Comparison of ENCODE assay signal across 12 cellular contexts in the genomic region with DNA sequence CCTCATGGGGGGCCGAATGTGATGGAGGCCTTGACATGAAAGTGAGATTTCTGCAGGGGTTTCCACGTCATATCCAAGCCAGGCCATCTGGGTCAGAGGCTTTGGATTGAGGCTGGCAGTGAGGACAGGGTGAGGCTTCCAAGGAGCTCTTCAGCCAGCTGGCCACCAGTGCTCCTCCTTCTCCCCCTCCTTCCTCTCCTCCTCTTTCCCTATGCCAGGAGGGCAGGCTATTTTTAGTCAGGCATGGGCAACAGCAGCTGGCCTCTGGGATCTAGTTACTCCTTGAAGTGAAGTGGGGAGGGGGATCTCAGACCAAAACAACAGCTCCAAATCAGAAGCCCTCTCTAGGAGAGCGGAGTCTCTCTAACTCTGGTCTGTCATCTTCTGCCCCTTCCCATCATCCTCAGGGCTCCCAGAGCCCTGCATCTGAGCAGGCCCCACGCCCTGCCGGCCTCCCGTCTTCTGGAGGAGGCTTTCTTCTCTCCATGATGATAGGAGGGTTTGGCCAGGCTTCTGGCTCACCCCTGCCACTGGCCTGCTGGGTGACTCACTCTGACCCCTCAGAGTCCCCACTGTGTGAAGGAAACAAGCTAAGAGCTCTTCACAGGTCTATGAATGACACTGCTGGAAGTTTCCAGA. TPM values are rescaled to one million over a fixed set of nuclear protein-coding genes. Genes with fewer than 3 reads are reported as not detected.
DNase-seq lines count a peak whose midpoint lies in the region; ATAC-seq and TF ChIP-seq lines count a peak whose summit lies in the region.
"Had no signal": no experiment of that assay in that cellular context is flagged by ENCODE, and none has a peak within 500 bp of the region (broad histone marks: within the 10 kb centered on the region; RNA-seq: fewer than 3 reads in every experiment).

No MANE protein-coding gene starts in this region.

- DNase-seq in NCI-H510A treated with DMSO at 0.1 percent for 48 hours (lab: John Stamatoyannopoulos, UW) (peak; percentile 4), NCI-H510A (lab: John Stamatoyannopoulos, UW) (no peak), mucosa of gallbladder (ENCODE audit: low spot score) (peak; percentile 18), uterus (peak in 1 of 2 donors; percentile 41), NCI-H187 treated with DMSO at 0.1 percent for 48 hours (lab: John Stamatoyannopoulos, UW) (no peak), NOMO-1 treated with dmso at 0.1 percent for 144 hours (lab: John Stamatoyannopoulos, UW; ENCODE audit: unreplicated experiment) (no peak)
- DNase-seq: ACHN; activated naive CD8-positive, alpha-beta T cell treated with anti-CD3 and anti-CD28 coated beads, Interleukin-2, amount 50 U/mL, for 24 hours; naive thymus-derived CD4-positive, alpha-beta T cell had no signal

- TF ChIP-seq CTCF in uterus (IDR thresholded peaks at IDR 0.05): no peak

- H3K9me3 ChIP-seq in uterus: no peaks in the 10 kb centered on the region

- peaks cover 0 to 8% of the 10 kb centered on the region in 2 donors for H3K4me1 ChIP-seq in uterus

- no peak for ATAC-seq in esophagus mucosa
- ATAC-seq: activated naive CD8-positive, alpha-beta T cell treated with anti-CD3 and anti-CD28 coated beads, Interleukin-2, amount 50 U/mL, for 24 hours; naive thymus-derived CD4-positive, alpha-beta T cell had no signal

- H3K27me3 ChIP-seq in uterus: no peaks in the 10 kb centered on the region

- H3K4me3 ChIP-seq in uterus: no peak overlapping the region

- intact Hi-C loops in uterus (cut with DNase I; ENCODE audit: low total_unique reads): no loop called here

- H3K36me3 ChIP-seq in uterus: no peaks in the 10 kb centered on the region

- H3K27ac ChIP-seq in cingulate gyrus (ENCODE audit: low read depth, low read length) (peak overlapping the region; percentile 65), uterus (peak overlapping the region; percentile 83 to 86)

- TF ChIP-seq POLR2A in uterus (IDR thresholded peaks at IDR 0.05): no peak

RNA-seq across cellular contexts. Expression of a gene that starts 0.6 kb away (rescaled TPM):
- total RNA-seq in mucosa of gallbladder (0.81 TPM), uterus (1 to 10 TPM in 1 of 4 donors, under 1 TPM in 1, not detected in 2; 0.59 to 1.3 TPM), esophagus mucosa (not detected)
- total RNA-seq: glomerular endothelial cell had no signal

RNA-seq across cellular contexts. Expression of a gene that starts 7.1 kb away (rescaled TPM):
- 34.6 TPM for total RNA-seq in mucosa of gallbladder
- 100 to 1,000 TPM in 1 of 4 donors, 10 to 100 TPM in 3; 56.5 to 145 (median 63.2) TPM for total RNA-seq in uterus
- 7.1 TPM for total RNA-seq in esophagus mucosa

RNA-seq across cellular contexts. Expression of a gene that starts 14.1 kb away (rescaled TPM):
- 2.9 TPM for total RNA-seq in mucosa of gallbladder
- 10 to 100 TPM in 1 of 4 donors, not detected in 3; 12.4 TPM for total RNA-seq in uterus
- total RNA-seq in esophagus mucosa: 46.5 TPM

RNA-seq across cellular contexts. Expression of a gene that starts 30.7 kb away (rescaled TPM):
- total RNA-seq in mucosa of gallbladder (35.7 TPM), uterus (10 to 100 TPM; 17.2 to 31.5 (median 23.5) TPM), esophagus mucosa (14.0 TPM)

RNA-seq across cellular contexts. Expression of a gene that starts 30.9 kb away (rescaled TPM):
- total RNA-seq in mucosa of gallbladder (4.7 TPM), uterus (1 to 10 TPM; 3.1 to 9.2 (median 4.3) TPM), esophagus mucosa (1.4 TPM)

Comparison
In these comparisons a context has a peak if more than half of its experiments do, and no peak if none do; other contexts are left out.
1. DNase-seq: peak in NCI-H510A treated with DMSO at 0.1 percent for 48 hours (single experiment) and mucosa of gallbladder (single experiment); none in NCI-H510A (single experiment), NCI-H187 treated with DMSO at 0.1 percent for 48 hours (single experiment) and NOMO-1 treated with dmso at 0.1 percent for 144 hours (single experiment).